ENCODE assay signal across 29 cellular contexts in the genomic region with DNA sequence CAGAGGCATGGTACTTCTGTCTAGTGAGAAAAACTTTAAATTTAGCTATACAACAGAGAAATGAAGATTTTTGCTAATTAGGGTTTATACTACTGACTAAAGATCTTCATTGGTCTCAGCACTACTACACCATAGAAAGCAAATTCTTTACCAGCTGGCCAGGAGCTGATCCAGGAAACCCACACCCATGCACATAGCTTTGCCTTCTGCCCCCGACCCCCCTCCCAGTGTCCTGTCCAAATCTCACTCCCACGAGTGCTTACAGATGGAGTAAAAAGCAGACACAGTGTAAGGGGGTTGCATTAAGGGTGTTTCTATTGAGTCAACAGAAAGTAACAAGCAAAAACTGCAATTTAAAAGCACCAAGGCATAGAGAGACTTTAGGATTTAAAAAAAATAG.
"Had no signal": no experiment of that assay in that cellular context is flagged by ENCODE, and none has a peak within 500 bp of the region (broad histone marks: within the 10 kb centered on the region; RNA-seq: fewer than 3 reads in every experiment).

No MANE protein-coding gene starts in this region.

- H3K4me1 ChIP-seq: ascending aorta, esophagus muscularis mucosa, prostate gland, tibial artery had no signal

- H3K4me3 ChIP-seq: ascending aorta, esophagus muscularis mucosa, ovary, prostate gland, tibial artery had no signal

- DNase-seq: activated CD4-positive, alpha-beta T cell treated with anti-CD3 and anti-CD28 coated beads for 36 hours; activated CD4-positive, alpha-beta T cell treated with anti-CD3 and anti-CD28 coated beads, Interleukin-2, amount 50 U/mL, for 4 hours; activated CD4-positive, CD25-positive, alpha-beta regulatory T cell; activated CD8-positive, alpha-beta memory T cell treated with anti-CD3 and anti-CD28 coated beads for 24 hours; activated effector memory CD4-positive, alpha-beta T cell treated with anti-CD3 and anti-CD28 coated beads, Interleukin-2, amount 50 U/mL, for 16 hours; activated naive CD4-positive, alpha-beta T cell treated with anti-CD3 and anti-CD28 coated beads for 36 hours; activated naive CD8-positive, alpha-beta T cell treated with anti-CD3 and anti-CD28 coated beads for 36 hours; brain microvascular endothelial cell; caudate nucleus; dermis blood vessel endothelial cell; effector CD4-positive, alpha-beta T cell; foreskin melanocyte; naive B cell; nephron progenitor cell; ovary; retina; small intestine; stimulated activated CD4-positive, alpha-beta T cell treated with anti-CD3 and anti-CD28 coated beads, Interleukin-1b, Interleukin-23, amount 100 ng/mL, for 48 hours; stimulated activated CD4-positive, alpha-beta T cell treated with anti-CD3 and anti-CD28 coated beads, Interleukin-4, amount 100 ng/mL, for 4 hours; stimulated activated CD8-positive, alpha-beta memory T cell treated with anti-CD3 and anti-CD28 coated beads, Interleukin-4, amount 100 ng/mL, for 48 hours; stimulated activated naive CD8-positive, alpha-beta T cell treated with anti-CD3 and anti-CD28 coated beads, Interleukin-15, amount 100 ng/mL, for 72 hours; substantia nigra; T-helper 1 cell; tibial artery had no signal

- ATAC-seq: activated CD4-positive, alpha-beta T cell treated with anti-CD3 and anti-CD28 coated beads for 36 hours; sciatic nerve; stimulated activated memory B cell treated with anti-CD40 and anti-IgM and Interleukin-4, amounts not matched to agents 10 μg/mL and 1 μg/mL and 100 μg/mL, for 72 hours; stimulated activated naive CD8-positive, alpha-beta T cell treated with anti-CD3 and anti-CD28 coated beads, Interleukin-15, amount 100 ng/mL, for 72 hours had no signal

- H3K36me3 ChIP-seq: ascending aorta, brain microvascular endothelial cell, esophagus muscularis mucosa, ovary, prostate gland, tibial artery had no signal

- H3K9me3 ChIP-seq: ascending aorta, esophagus muscularis mucosa, ovary, prostate gland, tibial artery had no signal

- H3K27ac ChIP-seq: ascending aorta, brain microvascular endothelial cell, esophagus muscularis mucosa, ovary, prostate gland, tibial artery had no signal

- H3K27me3 ChIP-seq: ascending aorta, brain microvascular endothelial cell, esophagus muscularis mucosa, ovary, tibial artery had no signal
